Comparison of ENCODE assay signal across 8 cellular contexts in the genomic region with DNA sequence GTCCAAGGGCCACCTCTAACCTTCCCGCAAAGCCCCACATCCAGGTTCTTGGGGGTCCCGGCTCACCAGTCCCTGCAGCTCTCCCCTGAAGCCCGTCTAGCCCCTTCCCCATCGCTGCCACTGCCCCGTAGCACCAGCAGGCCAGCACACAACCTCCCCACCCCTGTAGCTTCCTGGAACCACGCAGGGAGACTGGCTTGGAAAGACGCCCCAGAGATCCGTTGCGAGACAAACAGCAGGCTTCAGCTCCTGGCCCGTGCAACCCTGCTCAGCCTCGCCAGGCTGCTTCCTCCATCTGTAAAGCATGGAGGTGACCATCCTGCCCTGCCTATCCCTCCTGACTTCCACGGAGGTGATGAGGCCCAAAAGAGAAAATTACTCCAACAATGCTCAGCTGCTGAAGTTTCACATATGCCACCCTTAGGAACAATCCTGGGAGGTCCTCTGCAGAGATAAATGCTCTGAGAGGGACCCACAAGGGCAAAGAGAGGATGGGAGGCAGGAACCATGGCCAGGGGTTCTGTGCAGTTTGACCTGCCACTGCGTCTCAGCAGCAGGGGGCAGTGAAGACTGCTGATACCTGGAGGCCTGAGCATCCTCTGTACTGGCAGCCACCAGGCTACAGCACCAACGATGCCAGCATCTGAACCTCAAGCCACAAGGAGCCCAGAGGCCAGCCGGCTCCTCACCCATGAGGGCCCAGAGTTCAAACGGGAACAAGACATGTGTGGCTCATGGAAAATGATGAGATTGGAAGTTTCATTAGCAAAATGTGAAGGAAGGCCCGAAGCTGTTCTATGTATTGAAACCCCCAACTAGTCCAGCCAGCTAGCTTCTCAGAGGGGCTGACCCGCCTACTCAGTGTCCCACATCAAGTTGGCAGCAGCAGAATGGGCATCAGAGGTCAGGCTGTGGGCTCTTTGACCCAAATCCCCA. TPM values are rescaled to one million over a fixed set of nuclear protein-coding genes. Genes with fewer than 3 reads are reported as not detected.
DNase-seq lines count a peak whose midpoint lies in the region; ATAC-seq, FAIRE-seq and TF ChIP-seq lines count a peak whose summit lies in the region.

No MANE protein-coding gene starts in this region.

- no peaks in the 10 kb centered on the region for H3K27me3 ChIP-seq in SK-N-SH (ENCODE audit: insufficient read depth)

- peak; percentile 48 for TF ChIP-seq RAD21 in SK-N-SH (IDR thresholded peaks at IDR 0.05; ENCODE audit: low read length)

- peak overlapping the region; percentile 23 for H3K27ac Mint-ChIP-seq in osteocyte (ENCODE audit: unreplicated experiment)

- H3K9ac ChIP-seq in SK-N-SH = no peak overlapping the region

- H3K4me1 ChIP-seq in SK-N-SH (ENCODE audit: control insufficient read depth in 1 of 2, insufficient read depth in 2 of 2, low read depth in 1 of 2, low read length in 1 of 2) = peaks cover 6 to 10% of the 10 kb centered on the region in 2 experiments; a peak in 2 of 4 replicates

- H3K4me3 Mint-ChIP-seq in osteocyte (ENCODE audit: unreplicated experiment) = no peak overlapping the region

- H4K20me1 ChIP-seq in SK-N-SH (ENCODE audit: insufficient read depth) = peaks cover 75% of the 10 kb centered on the region

- CTCF ChIA-PET in SK-N-SH (lab: Yijun Ruan, JAX) = interaction anchor here (0.7 to 4.7 kb wide), 7 partner anchors 9 to 42 kb away, joined by 3 to 14 read pairs (median 6); partner anchors contain the start of gene DGCR2

- no peak overlapping the region for H3K27ac ChIP-seq in SK-N-SH (ENCODE audit: low read depth in 2 of 2, low read length in 1 of 2)

- TF ChIP-seq CTCF in D721Med (IDR thresholded peaks at IDR 0.05; ENCODE audit: insufficient read depth, missing control alignments) (peak; percentile 28), SK-N-SH (IDR thresholded peaks at IDR 0.05) (peak; percentile 32; the same call in 1 of the 2 replicates), osteocyte (IDR thresholded peaks at IDR 0.05) (no peak)

- H3K4me2 ChIP-seq in SK-N-SH = no peak overlapping the region

- TF ChIP-seq EP300 in SK-N-SH (IDR thresholded peaks at IDR 0.05; ENCODE audit: borderline replicate concordance in 1 of 2, low read depth in 1 of 2, low read length in 1 of 2) = no peak

- DNase-seq in D721Med (ENCODE audit: insufficient read length, low spot score) (no peak), SK-N-SH (peak; percentile 57), osteocyte (ENCODE audit: extremely low spot score, unreplicated experiment) (no peak), NCI-H774 (lab: John Stamatoyannopoulos, UW) (no peak), frontal cortex (ENCODE audit: low spot score in 2 of 2) (no peak)
- DNase-seq in central memory CD4-positive, alpha-beta T cell = peak; percentile 36

- ATAC-seq in GM18502 (IDR thresholded peaks at IDR 0.05; ENCODE audit: poor library complexity, unreplicated experiment) = no peak
- ATAC-seq in HG02798 (IDR thresholded peaks at IDR 0.05; ENCODE audit: poor library complexity, unreplicated experiment) = no peak

- H2AFZ ChIP-seq in SK-N-SH (ENCODE audit: low read depth) = no peak overlapping the region

- H3F3A ChIP-seq in SK-N-SH (replicated peaks; ENCODE audit: insufficient read depth) = no peaks in the 10 kb centered on the region

- peaks cover 36% of the 10 kb centered on the region for H3K4me1 Mint-ChIP-seq in osteocyte (ENCODE audit: unreplicated experiment)

- no peaks in the 10 kb centered on the region for H3K36me3 ChIP-seq in SK-N-SH (replicated peaks in 1 of 2; ENCODE audit: control insufficient read depth in 1 of 2, insufficient read depth in 2 of 2, low read length in 1 of 2)

- no peaks in the 10 kb centered on the region for H3K36me3 Mint-ChIP-seq in osteocyte (ENCODE audit: unreplicated experiment)

- H3K4me3 ChIP-seq in SK-N-SH (ENCODE audit: low read depth in 2 of 2, low read length in 1 of 2) = no peak overlapping the region

- no peaks in the 10 kb centered on the region for H3K9me2 ChIP-seq in SK-N-SH

- 81% methylated on average over 12 of the region's 18 CpGs for WGBS in SK-N-SH (ENCODE audit: low lambda C conversion rate)

- H3K9me3 Mint-ChIP-seq in osteocyte (ENCODE audit: unreplicated experiment) = no peaks in the 10 kb centered on the region

- peaks cover 91% of the 10 kb centered on the region for H3K79me2 ChIP-seq in SK-N-SH (ENCODE audit: insufficient read depth)

- FAIRE-seq in D721Med (lab: Jason Lieb, UNC) (no peak), frontal cortex (lab: Jason Lieb, UNC) (no peak)

- H3K9me3 ChIP-seq in SK-N-SH = no peaks in the 10 kb centered on the region

- POLR2A ChIA-PET in SK-N-SH (lab: Yijun Ruan, JAX) = no interaction called here

- H3K27me3 Mint-ChIP-seq in osteocyte (ENCODE audit: unreplicated experiment) = no peaks in the 10 kb centered on the region

TF ChIP-seq in SK-N-SH, 30 proteins besides CTCF, POLR2A, EP300 and RAD21:
- TF ChIP-seq RFX5 (IDR thresholded peaks at IDR 0.05; ENCODE audit: low read length) (no peak), TAF1 (IDR thresholded peaks at IDR 0.05; ENCODE audit: borderline replicate concordance, low read depth, low read length) (no peak), NRF1 (IDR thresholded peaks at IDR 0.05; ENCODE audit: low read depth, low read length) (no peak), FOXJ3 (CRISPR knock-in tag; IDR thresholded peaks at IDR 0.05) (no peak), RCOR1 (IDR thresholded peaks at IDR 0.05; ENCODE audit: low read length) (no peak), FOXM1 (IDR thresholded peaks at IDR 0.05; ENCODE audit: low read depth) (no peak), ELF1 (IDR thresholded peaks at IDR 0.05) (no peak), MEF2A (IDR thresholded peaks at IDR 0.05; ENCODE audit: borderline replicate concordance, low read depth) (no peak), CHD2 (IDR thresholded peaks at IDR 0.05; ENCODE audit: low read length, partially characterized antibody) (no peak)
TF ChIP-seq in SK-N-SH: peak in this region for 0.

RNA-seq across cellular contexts. Expression of gene DGCR2, which starts 16.1 kb away (rescaled TPM):
- 21.5 and 30.4 TPM in 2 replicates for polyA plus RNA-seq in SK-N-SH (2012; rRNA removed)
- 15.1 and 23.8 TPM in 2 replicates for polyA plus RNA-seq in SK-N-SH (2012; cell fraction: cytosol; rRNA removed)
- 30.5 and 30.9 TPM in 2 replicates for polyA plus RNA-seq in SK-N-SH (2012; cell fraction: nucleus; rRNA removed)
- total RNA-seq in osteocyte (64.4 and 66.3 TPM in 2 replicates), frontal cortex (65.2 TPM)

RNA-seq across cellular contexts. Expression of gene TSSK2, which starts 25.0 kb away (rescaled TPM):
- not detected in 2 replicates for polyA plus RNA-seq in SK-N-SH (2012; rRNA removed)
- polyA plus RNA-seq in SK-N-SH (2012; cell fraction: cytosol; rRNA removed) = not detected in 2 replicates
- polyA plus RNA-seq in SK-N-SH (2012; cell fraction: nucleus; rRNA removed) = not detected in 2 replicates
- total RNA-seq in osteocyte (not detected in 2 replicates), frontal cortex (not detected)

RNA-seq across cellular contexts. Expression of gene ESS2, which starts 38.3 kb away (rescaled TPM):
- polyA plus RNA-seq in SK-N-SH (2012; rRNA removed) = 14.5 and 15.4 TPM in 2 replicates
- polyA plus RNA-seq in SK-N-SH (2012; cell fraction: cytosol; rRNA removed) = 6.6 and 10.1 TPM in 2 replicates
- 22.4 and 27.9 TPM in 2 replicates for polyA plus RNA-seq in SK-N-SH (2012; cell fraction: nucleus; rRNA removed)
- total RNA-seq in osteocyte (21.6 TPM in 2 replicates), frontal cortex (13.0 TPM)

RNA-seq across cellular contexts. Expression of gene GSC2, which starts 44.0 kb away (rescaled TPM):
- not detected in 2 replicates for polyA plus RNA-seq in SK-N-SH (2012; rRNA removed)
- polyA plus RNA-seq in SK-N-SH (2012; cell fraction: cytosol; rRNA removed) = not detected in 2 replicates
- polyA plus RNA-seq in SK-N-SH (2012; cell fraction: nucleus; rRNA removed) = not detected in 2 replicates
- total RNA-seq in osteocyte (not detected in 2 replicates), frontal cortex (not detected)

Comparison
In these comparisons a context has a peak if more than half of its experiments do, and no peak if none do; other contexts are left out.
1. DNase-seq: peak in SK-N-SH (single experiment) and central memory CD4-positive, alpha-beta T cell (single experiment); none in D721Med (single experiment), osteocyte (single experiment), NCI-H774 (single experiment) and frontal cortex (0 of 2).